Comparison of ENCODE assay signal across 8 cellular contexts in genomic region chr5:150522504-150523464, GRCh38. TPM values are rescaled to one million over a fixed set of nuclear protein-coding genes. Genes with fewer than 3 reads are reported as not detected.
DNase-seq lines count a peak whose midpoint lies in the region; ATAC-seq lines count a peak whose summit lies in the region.

No MANE protein-coding gene starts in this region.

- H3K9me3 ChIP-seq in HUES64 (ENCODE audit: insufficient read depth, low read depth, low read length) (no peaks in the 10 kb centered on the region), adipocyte (ENCODE audit: control insufficient read depth, low read length) (no peaks in the 10 kb centered on the region), stomach smooth muscle (ENCODE audit: control insufficient read depth in 2 of 2, low read length in 2 of 2) (no peaks in the 10 kb centered on the region)

- H3K27me3 ChIP-seq in HUES64 (ENCODE audit: insufficient read depth, low read length) (no peaks in the 10 kb centered on the region), adipocyte (replicated peaks; ENCODE audit: control insufficient read depth, insufficient read depth, low read length) (no peaks in the 10 kb centered on the region), stomach smooth muscle (ENCODE audit: control insufficient read depth in 1 of 2, insufficient read depth in 2 of 2, low read length in 2 of 2) (no peaks in the 10 kb centered on the region)

- intact Hi-C loops in left colon (cut with DNase I, micrococcal nuclease) = no loop called here

- H3K4me3 ChIP-seq in HUES64 (ENCODE audit: low read length) (no peak overlapping the region), adipocyte (ENCODE audit: low read length) (no peak overlapping the region), stomach smooth muscle (ENCODE audit: low read length in 2 of 2) (no peak overlapping the region)

- H3K9ac ChIP-seq in HUES64 (ENCODE audit: low read depth, low read length) (no peak overlapping the region), adipocyte (ENCODE audit: low read length) (peak overlapping the region; percentile 34), stomach smooth muscle (ENCODE audit: low read length in 2 of 2) (no peak overlapping the region)

- H3K4me1 ChIP-seq in HUES64 (ENCODE audit: insufficient read depth, low read length) (peaks cover 30% of the 10 kb centered on the region), adipocyte (ENCODE audit: control insufficient read depth, insufficient read depth, low read length) (peaks cover 41% of the 10 kb centered on the region), stomach smooth muscle (ENCODE audit: control insufficient read depth, insufficient read depth, low read length) (peaks cover 55% of the 10 kb centered on the region)

- H3K36me3 ChIP-seq in HUES64 (ENCODE audit: insufficient read depth, low read length) (peaks cover 23% of the 10 kb centered on the region), adipocyte (ENCODE audit: control insufficient read depth, insufficient read depth, low read length, severe bottlenecking) (peaks cover 66% of the 10 kb centered on the region), stomach smooth muscle (ENCODE audit: control insufficient read depth in 2 of 2, insufficient read depth in 2 of 2, low read length in 2 of 2) (peaks cover 3 to 15% of the 10 kb centered on the region in 2 donors)

- peak; percentile 73 for ATAC-seq in left colon
- ATAC-seq in GM18498 (IDR thresholded peaks at IDR 0.05; ENCODE audit: unreplicated experiment) = no peak
- no peak for ATAC-seq in GM18502 (IDR thresholded peaks at IDR 0.05; ENCODE audit: poor library complexity, unreplicated experiment)
- no peak for ATAC-seq in HG03280 (IDR thresholded peaks at IDR 0.05; ENCODE audit: unreplicated experiment)

- DNase-seq in adipocyte (ENCODE audit: low read depth) (no peak), left colon (peak in 1 of 2 donors; percentile 49)
- DNase-seq in stimulated activated CD4-positive, alpha-beta T cell treated with anti-CD3 and anti-CD28 coated beads, Interleukin-4, amount 100 ng/mL, for 4 hours = no peak

- 90% methylated on average over 18 of the region's 18 CpGs for WGBS in HUES64

- H3K27ac ChIP-seq in HUES64 (ENCODE audit: low read depth, low read length) = peak overlapping the region; percentile 18; the same call in 1 of the 2 replicates
- H3K27ac ChIP-seq in stomach smooth muscle (ENCODE audit: low read length) = peak overlapping the region; percentile 1

RNA-seq across cellular contexts. Expression of gene NDST1, which starts 14.9 kb away (rescaled TPM):
- polyA plus RNA-seq in HUES64 (2013, experiment 1 of 2) = 34.7 TPM
- 33.9 TPM for polyA plus RNA-seq in HUES64 (2013, experiment 2 of 2)
- total RNA-seq in left colon = 10 to 100 TPM; 63.5 to 73.9 TPM
